1 cellular context compared by ENCODE assay signal in genomic region chr1:18955442-18956188, GRCh38.
TF ChIP-seq lines count a peak whose summit lies in the region.

No MANE protein-coding gene starts in this region.

TF ChIP-seq in HEK293, 187 proteins besides CTCF, POLR2A, EP300 and RAD21 (continued from another document and continues in another):
- no peak for TF ChIP-seq PBX3 (CRISPR knock-in tag; IDR thresholded peaks at IDR 0.05)
- TF ChIP-seq, protein P1, sequence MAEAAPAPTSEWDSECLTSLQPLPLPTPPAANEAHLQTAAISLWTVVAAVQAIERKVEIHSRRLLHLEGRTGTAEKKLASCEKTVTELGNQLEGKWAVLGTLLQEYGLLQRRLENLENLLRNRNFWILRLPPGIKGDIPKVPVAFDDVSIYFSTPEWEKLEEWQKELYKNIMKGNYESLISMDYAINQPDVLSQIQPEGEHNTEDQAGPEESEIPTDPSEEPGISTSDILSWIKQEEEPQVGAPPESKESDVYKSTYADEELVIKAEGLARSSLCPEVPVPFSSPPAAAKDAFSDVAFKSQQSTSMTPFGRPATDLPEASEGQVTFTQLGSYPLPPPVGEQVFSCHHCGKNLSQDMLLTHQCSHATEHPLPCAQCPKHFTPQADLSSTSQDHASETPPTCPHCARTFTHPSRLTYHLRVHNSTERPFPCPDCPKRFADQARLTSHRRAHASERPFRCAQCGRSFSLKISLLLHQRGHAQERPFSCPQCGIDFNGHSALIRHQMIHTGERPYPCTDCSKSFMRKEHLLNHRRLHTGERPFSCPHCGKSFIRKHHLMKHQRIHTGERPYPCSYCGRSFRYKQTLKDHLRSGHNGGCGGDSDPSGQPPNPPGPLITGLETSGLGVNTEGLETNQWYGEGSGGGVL (tag by site-specific recombination; IDR thresholded peaks at IDR 0.05) = no peak
- TF ChIP-seq ZNF335 (tag by site-specific recombination; conservative IDR thresholded peaks at IDR 0.05) = peak; percentile 71
- TF ChIP-seq ZNF830 (tag by site-specific recombination; IDR thresholded peaks at IDR 0.05; ENCODE audit: low read depth) = no peak
- TF ChIP-seq ZNF433 (tag by site-specific recombination; IDR thresholded peaks at IDR 0.05; ENCODE audit: low read depth) = no peak
- no peak for TF ChIP-seq ZNF23 (tag by site-specific recombination; IDR thresholded peaks at IDR 0.05; ENCODE audit: borderline replicate concordance)
- 0 out of 2 replicates have a peak, but pooled peaks have one; percentile 40 for TF ChIP-seq ZBTB8A (tag by site-specific recombination; IDR thresholded peaks at IDR 0.05)
- TF ChIP-seq ZNF555 (tag by site-specific recombination; conservative IDR thresholded peaks at IDR 0.05) = no peak
- TF ChIP-seq ZNF792 (tag by site-specific recombination; IDR thresholded peaks at IDR 0.05) = no peak
- no peak for TF ChIP-seq ZNF623 (tag by site-specific recombination; IDR thresholded peaks at IDR 0.05)
- no peak for TF ChIP-seq ZBTB49 (tag by site-specific recombination; IDR thresholded peaks at IDR 0.05; ENCODE audit: low read depth)
- TF ChIP-seq SCRT1 (tag by site-specific recombination; IDR thresholded peaks at IDR 0.05; ENCODE audit: borderline replicate concordance) = no peak
- peak; percentile 67; the same call in 1 of the 2 replicates for TF ChIP-seq ZSCAN16 (tag by site-specific recombination; IDR thresholded peaks at IDR 0.05)
- TF ChIP-seq ZNF169 (tag by site-specific recombination; IDR thresholded peaks at IDR 0.05) = no peak
- TF ChIP-seq ZNF670 (tag by site-specific recombination; IDR thresholded peaks at IDR 0.05; ENCODE audit: low read depth) = no peak
- peak; percentile 79 for TF ChIP-seq GLIS2 (tag by site-specific recombination; IDR thresholded peaks at IDR 0.05)
- TF ChIP-seq SP2 (tag by site-specific recombination; IDR thresholded peaks at IDR 0.05) = peak; percentile 62
- 0 out of 2 replicates have a peak, but pooled peaks have one; percentile 27 for TF ChIP-seq BCL11A (tag by site-specific recombination; IDR thresholded peaks at IDR 0.05; ENCODE audit: low read depth)
- TF ChIP-seq ZNF529 (tag by site-specific recombination; IDR thresholded peaks at IDR 0.05; ENCODE audit: insufficient replicate concordance) = no peak
- 0 out of 2 replicates have a peak, but pooled peaks have one; percentile 31 for TF ChIP-seq SP3 (tag by site-specific recombination; IDR thresholded peaks at IDR 0.05)
- TF ChIP-seq ZNF10 (tag by site-specific recombination; IDR thresholded peaks at IDR 0.05) = peak; percentile 18; the same call in 1 of the 2 replicates
- TF ChIP-seq ZBTB11 (tag by site-specific recombination; conservative IDR thresholded peaks at IDR 0.05; ENCODE audit: low read depth) = no peak
- TF ChIP-seq ZNF776 (tag by site-specific recombination; IDR thresholded peaks at IDR 0.05; ENCODE audit: borderline replicate concordance) = no peak
- TF ChIP-seq ZNF658 (tag by site-specific recombination; IDR thresholded peaks at IDR 0.05) = no peak
- 0 out of 2 replicates have a peak, but pooled peaks have one; percentile 23 for TF ChIP-seq BCL11B (tag by site-specific recombination; IDR thresholded peaks at IDR 0.05; ENCODE audit: low read depth)
- peak; percentile 45; the same call in 1 of the 2 replicates for TF ChIP-seq ZNF324 (tag by site-specific recombination; IDR thresholded peaks at IDR 0.05)
- TF ChIP-seq ZNF211 (tag by site-specific recombination; IDR thresholded peaks at IDR 0.05; ENCODE audit: low read depth) = no peak
- no peak for TF ChIP-seq ZNF777 (tag by site-specific recombination; IDR thresholded peaks at IDR 0.05; ENCODE audit: borderline replicate concordance)
- no peak for TF ChIP-seq ZNF558 (tag by site-specific recombination; IDR thresholded peaks at IDR 0.05)
- no peak for TF ChIP-seq WT1 (tag by site-specific recombination; IDR thresholded peaks at IDR 0.05)
- TF ChIP-seq IKZF3 (tag by site-specific recombination; IDR thresholded peaks at IDR 0.05) = no peak
- no peak for TF ChIP-seq ZNF391 (tag by site-specific recombination; IDR thresholded peaks at IDR 0.05; ENCODE audit: borderline replicate concordance, low read depth)
- TF ChIP-seq ZNF362 (tag by site-specific recombination; IDR thresholded peaks at IDR 0.05) = no peak
- TF ChIP-seq ZNF488 (tag by site-specific recombination; IDR thresholded peaks at IDR 0.05) = no peak
- peak; percentile 71 for TF ChIP-seq ZEB2 (tag by site-specific recombination; IDR thresholded peaks at IDR 0.05)
- no peak for TF ChIP-seq FEZF1 (tag by site-specific recombination; IDR thresholded peaks at IDR 0.05)
- no peak for TF ChIP-seq ZNF768 (tag by site-specific recombination; IDR thresholded peaks at IDR 0.05)
- TF ChIP-seq ZFHX2 (tag by site-specific recombination; conservative IDR thresholded peaks at IDR 0.05) = peak; percentile 95
- TF ChIP-seq ZNF354C (tag by site-specific recombination; IDR thresholded peaks at IDR 0.05; ENCODE audit: borderline replicate concordance, low read depth) = no peak
- TF ChIP-seq, protein P2, sequence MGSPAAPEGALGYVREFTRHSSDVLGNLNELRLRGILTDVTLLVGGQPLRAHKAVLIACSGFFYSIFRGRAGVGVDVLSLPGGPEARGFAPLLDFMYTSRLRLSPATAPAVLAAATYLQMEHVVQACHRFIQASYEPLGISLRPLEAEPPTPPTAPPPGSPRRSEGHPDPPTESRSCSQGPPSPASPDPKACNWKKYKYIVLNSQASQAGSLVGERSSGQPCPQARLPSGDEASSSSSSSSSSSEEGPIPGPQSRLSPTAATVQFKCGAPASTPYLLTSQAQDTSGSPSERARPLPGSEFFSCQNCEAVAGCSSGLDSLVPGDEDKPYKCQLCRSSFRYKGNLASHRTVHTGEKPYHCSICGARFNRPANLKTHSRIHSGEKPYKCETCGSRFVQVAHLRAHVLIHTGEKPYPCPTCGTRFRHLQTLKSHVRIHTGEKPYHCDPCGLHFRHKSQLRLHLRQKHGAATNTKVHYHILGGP (tag by site-specific recombination; IDR thresholded peaks at IDR 0.05) = no peak
- no peak for TF ChIP-seq ZNF148 (tag by site-specific recombination; IDR thresholded peaks at IDR 0.05; ENCODE audit: borderline replicate concordance)
- peak; percentile 40; the same call in 1 of the 2 replicates for TF ChIP-seq KLF16 (tag by site-specific recombination; IDR thresholded peaks at IDR 0.05)
- no peak for TF ChIP-seq HOXA7 (CRISPR knock-in tag; IDR thresholded peaks at IDR 0.05; ENCODE audit: borderline replicate concordance)
- TF ChIP-seq ZNF214 (tag by site-specific recombination; IDR thresholded peaks at IDR 0.05; ENCODE audit: borderline replicate concordance) = no peak
- no peak for TF ChIP-seq ZFP3 (tag by site-specific recombination; IDR thresholded peaks at IDR 0.05; ENCODE audit: low read depth)
- TF ChIP-seq, protein P3, sequence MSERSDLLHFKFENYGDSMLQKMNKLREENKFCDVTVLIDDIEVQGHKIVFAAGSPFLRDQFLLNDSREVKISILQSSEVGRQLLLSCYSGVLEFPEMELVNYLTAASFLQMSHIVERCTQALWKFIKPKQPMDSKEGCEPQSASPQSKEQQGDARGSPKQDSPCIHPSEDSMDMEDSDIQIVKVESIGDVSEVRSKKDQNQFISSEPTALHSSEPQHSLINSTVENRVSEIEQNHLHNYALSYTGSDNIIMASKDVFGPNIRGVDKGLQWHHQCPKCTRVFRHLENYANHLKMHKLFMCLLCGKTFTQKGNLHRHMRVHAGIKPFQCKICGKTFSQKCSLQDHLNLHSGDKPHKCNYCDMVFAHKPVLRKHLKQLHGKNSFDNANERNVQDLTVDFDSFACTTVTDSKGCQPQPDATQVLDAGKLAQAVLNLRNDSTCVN (tag by site-specific recombination; optimal IDR thresholded peaks at IDR 0.05) = peak; percentile 88
- TF ChIP-seq ZNF19 (tag by site-specific recombination; IDR thresholded peaks at IDR 0.05; ENCODE audit: low read depth) = no peak
- 0 out of 2 replicates have a peak, but pooled peaks have one; percentile 13 for TF ChIP-seq ZBTB17 (tag by site-specific recombination; IDR thresholded peaks at IDR 0.05)
- TF ChIP-seq ZNF140 (tag by site-specific recombination; IDR thresholded peaks at IDR 0.05) = no peak
